Comparison of ENCODE assay signal across 8 cellular contexts in genomic region chr6:12289655-12290489, GRCh38. TPM values are rescaled to one million over a fixed set of nuclear protein-coding genes. Genes with fewer than 3 reads are reported as not detected.
DNase-seq lines count a peak whose midpoint lies in the region; ATAC-seq and TF ChIP-seq lines count a peak whose summit lies in the region.

Gene EDN1, plus strand, starts transcription at chr6:12290361. Its CDS starts 269 bp downstream, at chr6:12290630.

- peak within 1 kb of the TSS; percentile 96 for H3K4me2 ChIP-seq in DOHH2 (ENCODE audit: low read length)

- H3K36me3 ChIP-seq in DOHH2 (ENCODE audit: control insufficient read depth, low read length) (no peaks in the 10 kb centered on the region), HUES6 (ENCODE audit: control insufficient read depth, insufficient read depth, low read length) (no peaks in the 10 kb centered on the region; the same call in 1 of the 2 replicates), right atrium auricular region (no peaks in the 10 kb centered on the region), prostate gland (no peaks in the 10 kb centered on the region)

- H3K79me2 ChIP-seq in DOHH2 (ENCODE audit: control insufficient read depth, low read length) = no peaks in the 10 kb centered on the region

- H3K27ac ChIP-seq in DOHH2 (ENCODE audit: low read depth, low read length) (no peak within 1 kb of the TSS), HUES6 (ENCODE audit: low read depth, low read length) (no peak within 1 kb of the TSS), right atrium auricular region (peak within 1 kb of the TSS; percentile 28 to 57), prostate gland (peak within 1 kb of the TSS; percentile 59 to 66)

- H3K9me2 ChIP-seq in DOHH2 (replicated peaks; ENCODE audit: control insufficient read depth, low read length) = no peaks in the 10 kb centered on the region

- H3K9ac ChIP-seq in HUES6 (ENCODE audit: low read length) = peak within 1 kb of the TSS; percentile 66

- peak; percentile 62 for TF ChIP-seq POLR2A in prostate gland (IDR thresholded peaks at IDR 0.05)

- peak within 1 kb of the TSS; percentile 70 for H3K4me3 ChIP-seq in DOHH2 (ENCODE audit: low read length)
- peak within 1 kb of the TSS; percentile 68 for H3K4me3 ChIP-seq in HUES6 (ENCODE audit: low read depth, low read length)
- H3K4me3 ChIP-seq in right atrium auricular region = peak within 1 kb of the TSS; percentile 34 to 49
- peak within 1 kb of the TSS; percentile 28 to 30 for H3K4me3 ChIP-seq in prostate gland

- H3K9me3 ChIP-seq in DOHH2 (ENCODE audit: control insufficient read depth, insufficient read depth, low read length) = no peaks in the 10 kb centered on the region
- H3K9me3 ChIP-seq in HUES6 (ENCODE audit: control insufficient read depth, insufficient read depth, low read depth, low read length) = no peaks in the 10 kb centered on the region
- H3K9me3 ChIP-seq in right atrium auricular region = no peaks in the 10 kb centered on the region
- no peaks in the 10 kb centered on the region for H3K9me3 ChIP-seq in prostate gland

- peak; percentile 70 for DNase-seq in amniotic epithelial cell (ENCODE audit: low read depth)
- peak; percentile 87 for DNase-seq in right atrium auricular region (ENCODE audit: low spot score)
- peak; percentile 84 for DNase-seq in prostate gland (ENCODE audit: low spot score)
- no peak for DNase-seq in effector CD8-positive, alpha-beta T cell (lab: John Stamatoyannopoulos, UW)

- H3F3A ChIP-seq in DOHH2 (ENCODE audit: control insufficient read depth, insufficient read depth) = no peaks in the 10 kb centered on the region

- H4K20me1 ChIP-seq in DOHH2 (ENCODE audit: control insufficient read depth, insufficient read depth, low read depth, low read length) = no peaks in the 10 kb centered on the region

- under 1% methylated on average over 36 of the region's 36 CpGs for WGBS in prostate gland

- ATAC-seq in GM21423 (IDR thresholded peaks at IDR 0.05; ENCODE audit: unreplicated experiment) = peak; percentile 76
- ATAC-seq in SK-N-SH treated with all-trans-retinoic acid at 6 μM for 48 hours = peak; percentile 94

- H3K27me3 ChIP-seq in DOHH2 (ENCODE audit: control insufficient read depth, low read length) (peaks cover 25% of the 10 kb centered on the region), HUES6 (ENCODE audit: control insufficient read depth, insufficient read depth, low read length) (peaks cover 26% of the 10 kb centered on the region), right atrium auricular region (no peaks in the 10 kb centered on the region), prostate gland (replicated peaks; ENCODE audit: insufficient read depth) (no peaks in the 10 kb centered on the region)

- TF ChIP-seq CTCF in DOHH2 (IDR thresholded peaks at IDR 0.05; ENCODE audit: low read depth, low read length, poor library complexity, severe bottlenecking) (no peak), right atrium auricular region (IDR thresholded peaks at IDR 0.05) (peak in 1 of 2 donors; percentile 61), prostate gland (IDR thresholded peaks at IDR 0.05) (peak in 3 of 4 experiments; percentile 13 to 59 (median 55))

- intact Hi-C loops in prostate gland (cut with DNase I) = loop anchor here (2.0 to 10.0 kb wide), 2 partner anchors 315 to 635 kb away; no protein-coding TSS in a partner anchor

- peaks cover 17% of the 10 kb centered on the region for H3K4me1 ChIP-seq in DOHH2 (ENCODE audit: control insufficient read depth, low read length)
- H3K4me1 ChIP-seq in HUES6 (ENCODE audit: control insufficient read depth, insufficient read depth, low read length) = peaks cover 24% of the 10 kb centered on the region
- peaks cover 0 to 24% of the 10 kb centered on the region in 2 donors for H3K4me1 ChIP-seq in right atrium auricular region
- no peaks in the 10 kb centered on the region for H3K4me1 ChIP-seq in prostate gland (replicated peaks)

TF ChIP-seq in SK-N-SH treated with all-trans-retinoic acid at 6 μM for 48 hours, 23 proteins besides CTCF, POLR2A, EP300 and RAD21:
- no peak for TF ChIP-seq TCF4 (CRISPR knock-in tag; IDR thresholded peaks at IDR 0.05; ENCODE audit: borderline replicate concordance)
- TF ChIP-seq ZC3H10 (CRISPR knock-in tag; IDR thresholded peaks at IDR 0.05) = no peak
- peak; percentile 41; the same call in 1 of the 2 replicates for TF ChIP-seq PATZ1 (CRISPR knock-in tag; IDR thresholded peaks at IDR 0.05; ENCODE audit: borderline replicate concordance)
- TF ChIP-seq ZFP3 (CRISPR knock-in tag; IDR thresholded peaks at IDR 0.05) = peak; percentile 64
- TF ChIP-seq SNAI2 (CRISPR knock-in tag; IDR thresholded peaks at IDR 0.05) = peak; percentile 49; the same call in 1 of the 2 replicates
- no peak for TF ChIP-seq ZNF8 (CRISPR knock-in tag; IDR thresholded peaks at IDR 0.05)
- TF ChIP-seq ZNF70 (CRISPR knock-in tag; IDR thresholded peaks at IDR 0.05) = no peak

RNA-seq across cellular contexts. Expression of gene EDN1, which starts in this region (rescaled TPM):
- total RNA-seq in right atrium auricular region (10 to 100 TPM in 1 of 2 donors, 1 to 10 TPM in 1; 9.0 to 13.4 TPM), prostate gland (10 to 100 TPM; 15.6 to 20.4 TPM)

Comparison
In these comparisons a context has a peak if more than half of its experiments do, and no peak if none do; other contexts are left out.
1. H3K27ac ChIP-seq: peak in right atrium auricular region (2 of 2) and prostate gland (2 of 2); none in DOHH2 (single experiment) and HUES6 (single experiment).
2. Peak in every context shown above with its lines, with median percentiles within 50 percentile points of each other: H3K4me3 ChIP-seq.